In the genomic region with DNA sequence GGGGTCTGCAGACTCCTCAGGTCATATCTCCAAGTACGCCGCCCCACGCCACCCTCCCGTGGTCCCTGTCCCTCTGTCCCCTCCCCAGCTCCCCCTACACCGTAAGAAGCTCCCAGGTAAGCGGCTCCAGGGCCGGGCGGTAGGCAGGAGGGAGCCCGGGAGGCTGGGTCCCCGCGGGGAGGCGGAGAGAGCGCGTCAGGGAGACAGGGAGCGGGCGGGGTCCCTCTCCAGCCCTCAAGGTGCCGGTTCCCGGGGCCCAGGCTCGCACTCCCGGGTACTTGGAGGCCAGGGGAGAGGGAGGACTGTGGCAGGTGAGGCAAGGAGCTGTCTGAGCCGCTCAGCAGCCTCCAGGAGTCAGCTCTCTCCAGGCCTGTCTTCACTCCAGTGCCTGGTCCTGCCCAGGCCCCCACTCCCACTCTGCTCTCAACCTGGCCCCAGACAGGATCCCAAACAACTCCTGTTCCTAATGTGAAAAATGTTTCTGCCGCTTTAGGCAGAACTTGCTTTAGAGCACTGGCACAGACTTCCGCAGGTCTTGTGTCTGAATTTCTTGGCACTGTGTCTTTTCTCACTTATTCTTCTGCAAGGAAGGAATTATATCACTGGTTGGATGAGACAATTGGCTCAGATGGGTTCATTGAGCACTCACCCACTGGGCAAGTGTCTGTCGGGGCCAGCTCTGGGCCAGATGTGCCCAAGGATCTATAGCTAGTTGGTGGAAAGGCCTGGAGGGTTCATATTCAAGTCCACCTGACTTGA, we compare ENCODE assay signal across 1 cellular context.
TF ChIP-seq lines count a peak whose summit lies in the region.

No MANE protein-coding gene starts in this region.

TF ChIP-seq in HepG2, 621 proteins besides CTCF, POLR2A, EP300 and RAD21 (continued from another document):
- TF ChIP-seq, protein P1, sequence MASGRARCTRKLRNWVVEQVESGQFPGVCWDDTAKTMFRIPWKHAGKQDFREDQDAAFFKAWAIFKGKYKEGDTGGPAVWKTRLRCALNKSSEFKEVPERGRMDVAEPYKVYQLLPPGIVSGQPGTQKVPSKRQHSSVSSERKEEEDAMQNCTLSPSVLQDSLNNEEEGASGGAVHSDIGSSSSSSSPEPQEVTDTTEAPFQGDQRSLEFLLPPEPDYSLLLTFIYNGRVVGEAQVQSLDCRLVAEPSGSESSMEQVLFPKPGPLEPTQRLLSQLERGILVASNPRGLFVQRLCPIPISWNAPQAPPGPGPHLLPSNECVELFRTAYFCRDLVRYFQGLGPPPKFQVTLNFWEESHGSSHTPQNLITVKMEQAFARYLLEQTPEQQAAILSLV (CRISPR knock-in tag; IDR thresholded peaks at IDR 0.05; ENCODE audit: borderline replicate concordance): no peak
- no peak for TF ChIP-seq BCL6 (CRISPR knock-in tag; IDR thresholded peaks at IDR 0.05)
- no peak for TF ChIP-seq THAP11 (CRISPR knock-in tag; IDR thresholded peaks at IDR 0.05)
- no peak for TF ChIP-seq CCAR2 (optimal IDR thresholded peaks at IDR 0.05; ENCODE audit: low read depth, low read length)
- TF ChIP-seq, protein P2, sequence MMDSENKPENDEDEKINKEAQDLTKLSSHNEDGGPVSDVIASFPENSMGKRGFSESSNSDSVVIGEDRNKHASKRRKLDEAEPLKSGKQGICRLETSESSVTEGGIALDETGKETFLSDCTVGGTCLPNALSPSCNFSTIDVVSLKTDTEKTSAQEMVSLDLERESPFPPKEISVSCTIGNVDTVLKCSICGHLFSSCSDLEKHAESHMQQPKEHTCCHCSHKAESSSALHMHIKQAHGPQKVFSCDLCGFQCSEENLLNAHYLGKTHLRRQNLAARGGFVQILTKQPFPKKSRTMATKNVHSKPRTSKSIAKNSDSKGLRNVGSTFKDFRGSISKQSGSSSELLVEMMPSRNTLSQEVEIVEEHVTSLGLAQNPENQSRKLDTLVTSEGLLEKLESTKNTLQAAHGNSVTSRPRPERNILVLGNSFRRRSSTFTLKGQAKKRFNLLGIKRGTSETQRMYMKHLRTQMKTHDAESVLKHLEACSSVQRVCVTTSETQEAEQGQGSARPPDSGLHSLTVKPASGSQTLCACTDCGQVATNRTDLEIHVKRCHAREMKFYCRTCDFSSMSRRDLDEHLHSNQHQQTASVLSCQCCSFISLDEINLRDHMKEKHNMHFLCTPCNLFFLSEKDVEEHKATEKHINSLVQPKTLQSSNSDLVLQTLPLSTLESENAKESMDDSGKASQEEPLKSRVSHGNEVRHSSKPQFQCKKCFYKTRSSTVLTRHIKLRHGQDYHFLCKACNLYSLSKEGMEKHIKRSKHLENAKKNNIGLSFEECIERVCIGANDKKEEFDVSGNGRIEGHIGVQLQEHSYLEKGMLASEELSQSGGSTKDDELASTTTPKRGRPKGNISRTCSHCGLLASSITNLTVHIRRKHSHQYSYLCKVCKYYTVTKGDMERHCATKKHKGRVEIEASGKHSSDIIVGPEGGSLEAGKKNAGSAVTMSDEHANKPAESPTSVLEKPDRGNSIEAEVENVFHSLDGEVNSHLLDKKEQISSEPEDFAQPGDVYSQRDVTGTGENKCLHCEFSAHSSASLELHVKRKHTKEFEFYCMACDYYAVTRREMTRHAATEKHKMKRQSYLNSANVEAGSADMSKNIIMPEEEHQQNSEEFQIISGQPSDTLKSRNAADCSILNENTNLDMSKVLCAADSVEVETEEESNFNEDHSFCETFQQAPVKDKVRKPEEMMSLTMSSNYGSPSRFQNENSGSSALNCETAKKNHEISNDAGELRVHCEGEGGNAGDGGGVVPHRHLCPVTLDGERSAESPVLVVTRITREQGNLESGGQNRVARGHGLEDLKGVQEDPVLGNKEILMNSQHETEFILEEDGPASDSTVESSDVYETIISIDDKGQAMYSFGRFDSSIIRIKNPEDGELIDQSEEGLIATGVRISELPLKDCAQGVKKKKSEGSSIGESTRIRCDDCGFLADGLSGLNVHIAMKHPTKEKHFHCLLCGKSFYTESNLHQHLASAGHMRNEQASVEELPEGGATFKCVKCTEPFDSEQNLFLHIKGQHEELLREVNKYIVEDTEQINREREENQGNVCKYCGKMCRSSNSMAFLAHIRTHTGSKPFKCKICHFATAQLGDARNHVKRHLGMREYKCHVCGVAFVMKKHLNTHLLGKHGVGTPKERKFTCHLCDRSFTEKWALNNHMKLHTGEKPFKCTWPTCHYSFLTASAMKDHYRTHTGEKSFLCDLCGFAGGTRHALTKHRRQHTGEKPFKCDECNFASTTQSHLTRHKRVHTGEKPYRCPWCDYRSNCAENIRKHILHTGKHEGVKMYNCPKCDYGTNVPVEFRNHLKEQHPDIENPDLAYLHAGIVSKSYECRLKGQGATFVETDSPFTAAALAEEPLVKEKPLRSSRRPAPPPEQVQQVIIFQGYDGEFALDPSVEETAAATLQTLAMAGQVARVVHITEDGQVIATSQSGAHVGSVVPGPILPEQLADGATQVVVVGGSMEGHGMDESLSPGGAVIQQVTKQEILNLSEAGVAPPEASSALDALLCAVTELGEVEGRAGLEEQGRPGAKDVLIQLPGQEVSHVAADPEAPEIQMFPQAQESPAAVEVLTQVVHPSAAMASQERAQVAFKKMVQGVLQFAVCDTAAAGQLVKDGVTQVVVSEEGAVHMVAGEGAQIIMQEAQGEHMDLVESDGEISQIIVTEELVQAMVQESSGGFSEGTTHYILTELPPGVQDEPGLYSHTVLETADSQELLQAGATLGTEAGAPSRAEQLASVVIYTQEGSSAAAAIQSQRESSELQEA (CRISPR knock-in tag; IDR thresholded peaks at IDR 0.05; ENCODE audit: not compliant biosample characterization): no peak
- TF ChIP-seq ZFP90 (CRISPR knock-in tag; IDR thresholded peaks at IDR 0.05; ENCODE audit: borderline replicate concordance): no peak
- TF ChIP-seq, protein P3, sequence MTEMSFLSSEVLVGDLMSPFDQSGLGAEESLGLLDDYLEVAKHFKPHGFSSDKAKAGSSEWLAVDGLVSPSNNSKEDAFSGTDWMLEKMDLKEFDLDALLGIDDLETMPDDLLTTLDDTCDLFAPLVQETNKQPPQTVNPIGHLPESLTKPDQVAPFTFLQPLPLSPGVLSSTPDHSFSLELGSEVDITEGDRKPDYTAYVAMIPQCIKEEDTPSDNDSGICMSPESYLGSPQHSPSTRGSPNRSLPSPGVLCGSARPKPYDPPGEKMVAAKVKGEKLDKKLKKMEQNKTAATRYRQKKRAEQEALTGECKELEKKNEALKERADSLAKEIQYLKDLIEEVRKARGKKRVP (CRISPR knock-in tag; IDR thresholded peaks at IDR 0.05): no peak
